Comparison of ENCODE assay signal across 17 cellular contexts in the genomic region with DNA sequence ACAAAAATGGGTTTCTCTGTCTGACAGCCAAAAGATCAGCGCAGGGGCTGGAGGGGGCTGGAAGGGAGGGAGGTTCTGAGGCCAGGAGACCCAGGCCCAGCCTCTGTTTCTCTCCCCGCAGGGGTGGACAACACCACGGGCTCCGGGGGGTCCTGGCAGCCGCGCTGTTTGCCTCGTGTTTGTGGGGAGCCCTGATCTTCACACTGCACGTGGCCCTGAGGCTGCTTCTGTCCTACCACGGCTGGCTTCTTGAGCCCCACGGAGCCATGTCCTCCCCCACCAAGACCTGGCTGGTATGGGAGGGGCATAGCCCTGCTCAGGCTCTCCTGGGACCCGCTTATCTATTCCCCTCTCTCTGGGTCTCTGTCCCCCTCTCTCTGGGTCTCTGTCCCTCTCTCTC. TPM values are rescaled to one million over a fixed set of nuclear protein-coding genes. Genes with fewer than 3 reads are reported as not detected.
DNase-seq lines count a peak whose midpoint lies in the region; ATAC-seq and TF ChIP-seq lines count a peak whose summit lies in the region.
"Had no signal": no experiment of that assay in that cellular context is flagged by ENCODE, and none has a peak within 500 bp of the region (broad histone marks: within the 10 kb centered on the region; RNA-seq: fewer than 3 reads in every experiment).

No MANE protein-coding gene starts in this region.

- H3K9me3 Mint-ChIP-seq in naive thymus-derived CD8-positive, alpha-beta T cell: no peaks in the 10 kb centered on the region

- no peak overlapping the region for H2AK5ac ChIP-seq in neuronal stem cell (ENCODE audit: low read depth, low read length)

- no peak overlapping the region for H2BK12ac ChIP-seq in neuronal stem cell (ENCODE audit: low read length)

- no peak overlapping the region for H2AFZ ChIP-seq in neuronal stem cell (ENCODE audit: low read length)

- H3K36me3 Mint-ChIP-seq in naive thymus-derived CD8-positive, alpha-beta T cell: peaks cover 0 to 2% (median 0%) of the 10 kb centered on the region in 3 donors

- H3K27ac Mint-ChIP-seq in naive thymus-derived CD8-positive, alpha-beta T cell: no peak overlapping the region

- H3K27ac ChIP-seq in right cardiac atrium (ENCODE audit: low read length) (no peak overlapping the region), RWPE2 (ENCODE audit: poor library complexity, severe bottlenecking) (no peak overlapping the region), aorta (ENCODE audit: low read depth in 1 of 2, low read length in 2 of 2) (no peak overlapping the region), neuronal stem cell (replicated peaks; ENCODE audit: low read length) (no peak overlapping the region)
- H3K27ac ChIP-seq: RWPE1, SJCRH30 had no signal

- WGBS in right cardiac atrium: 65% methylated on average over 11 of the region's 11 CpGs
- WGBS in aorta, 2 donors: 64 to 66% methylated on average over 11 of the region's 11 CpGs
- WGBS in neuronal stem cell (ENCODE audit: extremely low coverage in 2 of 2, insufficient read length in 2 of 2, insufficient replicate concordance in 1 of 2), 2 donors: no CpG with 5 or more reads among the region's 11 CpGs

- peaks cover 3% of the 10 kb centered on the region for H3K79me1 ChIP-seq in neuronal stem cell (ENCODE audit: low read depth, low read length)

- no peak overlapping the region for H4K8ac ChIP-seq in neuronal stem cell (ENCODE audit: low read depth, low read length)

- H2BK5ac ChIP-seq in neuronal stem cell (ENCODE audit: low read length): no peak overlapping the region

- H3K9me3 ChIP-seq in right cardiac atrium (ENCODE audit: control insufficient read depth, low read length) (no peaks in the 10 kb centered on the region), RWPE2 (ENCODE audit: severe bottlenecking) (no peaks in the 10 kb centered on the region), aorta (ENCODE audit: control insufficient read depth, low read length) (no peaks in the 10 kb centered on the region), neuronal stem cell (replicated peaks in 1 of 2; ENCODE audit: control insufficient read depth in 2 of 2, insufficient read depth in 1 of 2, low read depth in 1 of 2, low read length in 2 of 2) (no peaks in the 10 kb centered on the region)
- H3K9me3 ChIP-seq: Caco-2, SJCRH30 had no signal

- H3K4me1 Mint-ChIP-seq in naive thymus-derived CD8-positive, alpha-beta T cell: peaks cover 0 to 1% (median 0%) of the 10 kb centered on the region in 4 donors

- no peak overlapping the region for H2BK15ac ChIP-seq in neuronal stem cell (ENCODE audit: low read length)

- H3K36me3 ChIP-seq in RWPE2 (ENCODE audit: low read depth) (no peaks in the 10 kb centered on the region), aorta (ENCODE audit: control insufficient read depth in 1 of 2, insufficient read depth in 2 of 2, low read length in 1 of 2) (no peaks in the 10 kb centered on the region), neuronal stem cell (replicated peaks in 1 of 2; ENCODE audit: control insufficient read depth in 2 of 2, insufficient read depth in 2 of 2, low read length in 2 of 2) (peaks cover 29 to 41% of the 10 kb centered on the region in 2 donors)
- H3K36me3 ChIP-seq: SJCRH30 had no signal

- DNase-seq in right cardiac atrium (peak in 1 of 3 donors; percentile 21), left cardiac atrium (no peak), RWPE2 (ENCODE audit: low spot score) (no peak), aorta (no peak), neuronal stem cell (ENCODE audit: low spot score) (no peak)
- no peak for DNase-seq in naive thymus-derived CD8-positive, alpha-beta T cell
- DNase-seq: DMS153; EL; MV-4-11; NCI-H1417 treated with DMSO at 0.1 percent for 48 hours; NCI-H1930; NCI-H446; NK-92 treated with Interleukin-12 subunit alpha and Interleukin-12 subunit beta, amount 100 ng/mL, for 24 hours; SJCRH30 had no signal

- no peaks in the 10 kb centered on the region for H3K4me1 ChIP-seq in right cardiac atrium (ENCODE audit: control insufficient read depth, insufficient read depth, low read length)
- H3K4me1 ChIP-seq in RWPE2 (ENCODE audit: insufficient read depth, poor library complexity, severe bottlenecking): no peaks in the 10 kb centered on the region
- H3K4me1 ChIP-seq in aorta (ENCODE audit: control insufficient read depth in 1 of 2, insufficient read depth in 2 of 2, low read length in 2 of 2): no peaks in the 10 kb centered on the region
- H3K4me1 ChIP-seq in neuronal stem cell (ENCODE audit: control insufficient read depth in 2 of 2, insufficient read depth in 1 of 2, low read depth in 1 of 2, low read length in 2 of 2): no peaks in the 10 kb centered on the region
- H3K4me1 ChIP-seq: Caco-2, SJCRH30 had no signal

- no peak overlapping the region for H3K23ac ChIP-seq in neuronal stem cell (ENCODE audit: low read depth, low read length, poor library complexity)

- no peak overlapping the region for H3K4me3 Mint-ChIP-seq in naive thymus-derived CD8-positive, alpha-beta T cell

- no peak overlapping the region for H3K4me3 ChIP-seq in right cardiac atrium (ENCODE audit: low read length)
- H3K4me3 ChIP-seq in RWPE2 (ENCODE audit: severe bottlenecking): no peak overlapping the region
- H3K4me3 ChIP-seq in aorta (ENCODE audit: low read length in 2 of 2): no peak overlapping the region
- H3K4me3 ChIP-seq in neuronal stem cell (ENCODE audit: low read length in 2 of 2): no peak overlapping the region
- H3K4me3 ChIP-seq: SJCRH30 had no signal

- H3K27me3 ChIP-seq in right cardiac atrium (ENCODE audit: control insufficient read depth, insufficient read depth) (no peaks in the 10 kb centered on the region), RWPE2 (ENCODE audit: insufficient read depth, poor library complexity, severe bottlenecking) (no peaks in the 10 kb centered on the region), aorta (ENCODE audit: control insufficient read depth in 1 of 2, insufficient read depth in 2 of 2, low read length in 1 of 2) (no peaks in the 10 kb centered on the region), neuronal stem cell (ENCODE audit: control insufficient read depth in 3 of 3, insufficient read depth in 3 of 3, low read depth in 1 of 3, low read length in 3 of 3) (no peaks in the 10 kb centered on the region)
- H3K27me3 ChIP-seq: SJCRH30 had no signal

- H3K14ac ChIP-seq in neuronal stem cell (ENCODE audit: low read length): no peak overlapping the region

- no peak overlapping the region for H4K91ac ChIP-seq in neuronal stem cell (ENCODE audit: low read depth, low read length, poor library complexity)

- no peak overlapping the region for H3K18ac ChIP-seq in neuronal stem cell (ENCODE audit: low read length)

- ATAC-seq in right cardiac atrium (peak; percentile 22 to 36), left cardiac atrium (no peak), RWPE2 (ENCODE audit: low read depth) (peak; percentile 40; the same call in 1 of the 3 replicates), aorta (ENCODE audit: low FRiP score) (peak; percentile 33), HG02642 (IDR thresholded peaks at IDR 0.05; ENCODE audit: poor library complexity, unreplicated experiment) (no peak)
- peak; percentile 42 to 53 for ATAC-seq in naive thymus-derived CD8-positive, alpha-beta T cell

- peaks cover 0 to 35% (median 2%) of the 10 kb centered on the region in 5 donors for H3K27me3 Mint-ChIP-seq in naive thymus-derived CD8-positive, alpha-beta T cell

- H2BK120ac ChIP-seq in neuronal stem cell (ENCODE audit: low read depth, low read length): no peak overlapping the region

- no peak overlapping the region for H3K4ac ChIP-seq in neuronal stem cell (ENCODE audit: low read length)

- no peak for TF ChIP-seq CTCF in RWPE2 (IDR thresholded peaks at IDR 0.05; ENCODE audit: poor library complexity, severe bottlenecking)

- POLR2A ChIA-PET in naive thymus-derived CD8-positive, alpha-beta T cell (lab: Charles Lee): interaction anchor here (0.6 to 0.8 kb wide), 2 partner anchors 1051 to 1653 kb away, joined by 3 to 4 read pairs; no protein-coding TSS in a partner anchor

- H3K9ac ChIP-seq in neuronal stem cell (ENCODE audit: low read depth, low read length, poor library complexity): no peak overlapping the region

- intact Hi-C loops in right cardiac atrium (cut with DNase I) (no loop called here), left cardiac atrium (cut with DNase I) (no loop called here), aorta (cut with DNase I) (no loop called here)

- no peak overlapping the region for H3K4me2 ChIP-seq in neuronal stem cell (ENCODE audit: insufficient read depth, low read length, poor library complexity, severe bottlenecking)

RNA-seq across cellular contexts. Expression of a gene that starts 9.6 kb away (rescaled TPM):
- total RNA-seq in right cardiac atrium (1 to 10 TPM; 4.8 to 8.5 (median 5.7) TPM), left cardiac atrium (1 to 10 TPM; 4.7 to 5.1 TPM), aorta (10 to 100 TPM in 1 of 2 donors, 1 to 10 TPM in 1; 6.5 to 24.4 TPM)
- polyA plus RNA-seq in right cardiac atrium (4.5 TPM), aorta (1 to 10 TPM; 1.9 to 5.7 TPM)
- total RNA-seq in naive thymus-derived CD8-positive, alpha-beta T cell: 1 to 10 TPM; 2.3 to 2.7 TPM
- under 1 TPM; 0.19 to 0.54 (median 0.40) TPM for polyA plus RNA-seq in naive thymus-derived CD8-positive, alpha-beta T cell
- polyA plus RNA-seq in neuronal stem cell (2013, experiment 1 of 2): 105 TPM
- polyA plus RNA-seq in neuronal stem cell (2013, experiment 2 of 2): 103 TPM

RNA-seq across cellular contexts. Expression of a gene that starts 11.2 kb away (rescaled TPM):
- total RNA-seq in right cardiac atrium (under 1 TPM; 0.28 to 0.82 (median 0.44) TPM), left cardiac atrium (1 to 10 TPM; 1.1 to 1.2 TPM), aorta (1 to 10 TPM in 1 of 2 donors, under 1 TPM in 1; 0.94 to 4.8 TPM)
- polyA plus RNA-seq in right cardiac atrium (0.52 TPM), aorta (under 1 TPM; 0.13 to 0.63 TPM)
- 1 to 10 TPM; 3.5 to 5.1 TPM for total RNA-seq in naive thymus-derived CD8-positive, alpha-beta T cell
- polyA plus RNA-seq in naive thymus-derived CD8-positive, alpha-beta T cell: under 1 TPM in 2 of 3 donors, not detected in 1; 0.14 to 0.53 TPM
- polyA plus RNA-seq in neuronal stem cell (2013, experiment 1 of 2): 1.7 TPM
- polyA plus RNA-seq in neuronal stem cell (2013, experiment 2 of 2): 2.0 TPM

RNA-seq across cellular contexts. Expression of a gene that starts 23.5 kb away (rescaled TPM):
- 100 to 1,000 TPM; 117 to 131 (median 125) TPM for total RNA-seq in right cardiac atrium
- polyA plus RNA-seq in right cardiac atrium: 154 TPM
- 100 to 1,000 TPM; 137 to 159 TPM for total RNA-seq in left cardiac atrium
- 100 to 1,000 TPM in 1 of 2 experiments, 10 to 100 TPM in 1; 97.4 to 100 TPM for total RNA-seq in naive thymus-derived CD8-positive, alpha-beta T cell
- 100 to 1,000 TPM; 150 to 162 (median 158) TPM for polyA plus RNA-seq in naive thymus-derived CD8-positive, alpha-beta T cell
- total RNA-seq in aorta: 10 to 100 TPM; 76.5 to 88.3 TPM
- polyA plus RNA-seq in aorta: 100 to 1,000 TPM in 1 of 2 donors, 10 to 100 TPM in 1; 68.5 to 110 TPM
- 433 TPM for polyA plus RNA-seq in neuronal stem cell (2013, experiment 1 of 2)
- 420 TPM for polyA plus RNA-seq in neuronal stem cell (2013, experiment 2 of 2)

RNA-seq across cellular contexts. Expression of a gene that starts 34.8 kb away (rescaled TPM):
- total RNA-seq in right cardiac atrium (10 to 100 TPM in 3 of 4 donors, 1 to 10 TPM in 1; 8.6 to 14.0 (median 12.4) TPM), left cardiac atrium (10 to 100 TPM; 12.0 to 12.5 TPM), aorta (10 to 100 TPM in 1 of 2 donors, 1 to 10 TPM in 1; 9.9 to 14.0 TPM)
- polyA plus RNA-seq in right cardiac atrium (15.1 TPM), aorta (10 to 100 TPM in 1 of 2 donors, 1 to 10 TPM in 1; 5.8 to 16.4 TPM)
- 10 to 100 TPM; 22.5 to 24.0 TPM for total RNA-seq in naive thymus-derived CD8-positive, alpha-beta T cell
- 10 to 100 TPM; 19.3 to 20.6 (median 19.6) TPM for polyA plus RNA-seq in naive thymus-derived CD8-positive, alpha-beta T cell
- 124 TPM for polyA plus RNA-seq in neuronal stem cell (2013, experiment 1 of 2)
- polyA plus RNA-seq in neuronal stem cell (2013, experiment 2 of 2): 114 TPM

RNA-seq across cellular contexts. Expression of a gene that starts 34.9 kb away (rescaled TPM):
- total RNA-seq in right cardiac atrium: 10 to 100 TPM; 34.1 to 58.0 (median 40.7) TPM
- polyA plus RNA-seq in right cardiac atrium: 39.6 TPM
- total RNA-seq in left cardiac atrium: 10 to 100 TPM; 46.3 to 48.1 TPM
- 100 to 1,000 TPM; 279 to 303 TPM for total RNA-seq in naive thymus-derived CD8-positive, alpha-beta T cell
- polyA plus RNA-seq in naive thymus-derived CD8-positive, alpha-beta T cell: 10 to 100 TPM; 54.6 to 76.1 (median 65.1) TPM
- 10 to 100 TPM; 53.7 to 82.7 TPM for total RNA-seq in aorta
- polyA plus RNA-seq in aorta: 100 to 1,000 TPM in 1 of 2 donors, 10 to 100 TPM in 1; 37.8 to 278 TPM
- polyA plus RNA-seq in neuronal stem cell (2013, experiment 1 of 2): 68.3 TPM
- 66.0 TPM for polyA plus RNA-seq in neuronal stem cell (2013, experiment 2 of 2)

Comparison
In these comparisons a context has a peak if more than half of its experiments do, and no peak if none do; other contexts are left out.
1. ATAC-seq: peak in right cardiac atrium (2 of 2), RWPE2 (single experiment), naive thymus-derived CD8-positive, alpha-beta T cell (2 of 2) and aorta (single experiment); none in left cardiac atrium (0 of 2) and HG02642 (single experiment).